ENCODE assay signal across 26 cellular contexts in genomic region chr11:62420882-62421281, GRCh38. TPM values are rescaled to one million over a fixed set of nuclear protein-coding genes. Genes with fewer than 3 reads are reported as not detected.
"Had no signal": no experiment of that assay in that cellular context is flagged by ENCODE, and none has a peak within 500 bp of the region (broad histone marks: within the 10 kb centered on the region; RNA-seq: fewer than 3 reads in every experiment).

No MANE protein-coding gene starts in this region.

- H3K36me3 Mint-ChIP-seq: activated naive CD4-positive, alpha-beta T cell treated with anti-CD3 and anti-CD28 coated beads, Interleukin-2, amount 50 U/mL, for 24 hours had no signal

- H3K9ac ChIP-seq: KMS-11 had no signal

- H3K4me3 Mint-ChIP-seq: activated CD8-positive, alpha-beta T cell treated with anti-CD3 and anti-CD28 coated beads, Interleukin-2, amount 10 ng/mL, durations not matched to agents 7 days and 5 days; activated naive CD4-positive, alpha-beta T cell treated with anti-CD3 and anti-CD28 coated beads, Interleukin-2, amount 50 U/mL, for 24 hours; T-helper 1 cell treated with Interleukin-12 subunit alpha and Interleukin-12 subunit beta and Interleukin-4 antibody, amounts not matched to agents 30 μg/mL and 1 μg/mL, for 36 hours had no signal

- H3K27me3 Mint-ChIP-seq: activated naive CD4-positive, alpha-beta T cell treated with anti-CD3 and anti-CD28 coated beads, Interleukin-2, amount 50 U/mL, for 24 hours had no signal

- H3K36me3 ChIP-seq: breast epithelium, MG63 had no signal

- H3K4me1 Mint-ChIP-seq: activated naive CD4-positive, alpha-beta T cell treated with anti-CD3 and anti-CD28 coated beads, Interleukin-2, amount 50 U/mL, for 24 hours had no signal

- H3K4me1 ChIP-seq: breast epithelium had no signal

- H3K27me3 ChIP-seq: breast epithelium, MG63 had no signal

- H3K9me3 ChIP-seq: breast epithelium, MG63 had no signal

- ATAC-seq: activated CD8-positive, alpha-beta T cell treated with anti-CD3 and anti-CD28 coated beads, Interleukin-2, amount 10 ng/mL, durations not matched to agents 7 days and 5 days had no signal

- H3K4me3 ChIP-seq: breast epithelium, MG63 had no signal

- H3K9me3 Mint-ChIP-seq: activated naive CD4-positive, alpha-beta T cell treated with anti-CD3 and anti-CD28 coated beads, Interleukin-2, amount 50 U/mL, for 24 hours; T-helper 1 cell treated with Interleukin-12 subunit alpha and Interleukin-12 subunit beta and Interleukin-4 antibody, amounts not matched to agents 30 μg/mL and 1 μg/mL, for 36 hours had no signal

- H3K27ac Mint-ChIP-seq: activated CD8-positive, alpha-beta T cell treated with anti-CD3 and anti-CD28 coated beads, Interleukin-2, amount 10 ng/mL, durations not matched to agents 7 days and 5 days; activated naive CD4-positive, alpha-beta T cell treated with anti-CD3 and anti-CD28 coated beads, Interleukin-2, amount 50 U/mL, for 24 hours; T-helper 1 cell treated with Interleukin-12 subunit alpha and Interleukin-12 subunit beta and Interleukin-4 antibody, amounts not matched to agents 30 μg/mL and 1 μg/mL, for 36 hours had no signal

- DNase-seq: activated CD4-positive, alpha-beta T cell treated with anti-CD3 and anti-CD28 coated beads for 4 hours; activated CD4-positive, alpha-beta T cell treated with anti-CD3 and anti-CD28 coated beads, Interleukin-2, amount 50 U/mL, for 4 hours; activated CD4-positive, CD25-positive, alpha-beta regulatory T cell; activated CD8-positive, alpha-beta memory T cell treated with anti-CD3 and anti-CD28 coated beads, Interleukin-2, amount 50 U/mL, for 48 hours; activated CD8-positive, alpha-beta T cell treated with anti-CD3 and anti-CD28 coated beads, Interleukin-2, amount 10 ng/mL, durations not matched to agents 7 days and 5 days; activated effector memory CD4-positive, alpha-beta T cell treated with Interleukin-2 at 50 U/mL for 16 hours; activated naive CD4-positive, alpha-beta T cell; activated T-cell treated with anti-CD3 and anti-CD28 coated beads, Interleukin-2, amount 50 U/mL, for 1 hour; aorta; caudate nucleus; MG63; MV-4-11; NCI-H1092 treated with DMSO at 0.1 percent for 48 hours; NCI-H1436; NCI-H1694 treated with DMSO at 0.1 percent for 48 hours; NCI-H2029 treated with DMSO at 0.1 percent for 48 hours; NCI-H510A treated with DMSO at 0.1 percent for 48 hours; NCI-H69; SHP77 treated with DMSO at 0.1 percent for 48 hours; T1000 had no signal

- H3K27ac ChIP-seq: KMS-11 had no signal

- H3K4me2 ChIP-seq: KMS-11 had no signal

RNA-seq across cellular contexts. Expression of gene SCGB1A1, which starts 2.0 kb away (rescaled TPM):
- total RNA-seq: activated CD8-positive, alpha-beta T cell treated with anti-CD3 and anti-CD28 coated beads, Interleukin-2, amount 10 ng/mL, durations not matched to agents 7 days and 5 days; aorta; breast epithelium; cerebellum; SK-MEL-5 had no signal
